ENCODE assay signal across 8 cellular contexts in genomic region chr20:53829086-53829703, GRCh38.
DNase-seq lines count a peak whose midpoint lies in the region; ATAC-seq and TF ChIP-seq lines count a peak whose summit lies in the region.

No MANE protein-coding gene starts in this region.

- no peak overlapping the region for H2AFZ ChIP-seq in H9 (ENCODE audit: low read length)

- no peak overlapping the region for H3K4ac ChIP-seq in H9 (ENCODE audit: low read depth, low read length)

- no peaks in the 10 kb centered on the region for H3K27me3 Mint-ChIP-seq in H9 (ENCODE audit: low read depth)
- H3K27me3 Mint-ChIP-seq in activated B cell treated with CpG ODN at 0.5 μM for 24 hours = no peaks in the 10 kb centered on the region

- H3K56ac ChIP-seq in H9 (ENCODE audit: insufficient read length, low read depth, low read length) = no peak overlapping the region

- H4K8ac ChIP-seq in H9 (replicated peaks; ENCODE audit: insufficient read length, low read depth, low read length) = no peak overlapping the region

- H3K23me2 ChIP-seq in H9 (ENCODE audit: insufficient read length, low read depth, low read length, poor library complexity, severe bottlenecking) = no peaks in the 10 kb centered on the region

- H3K36me3 Mint-ChIP-seq in H9 (ENCODE audit: insufficient read depth in 1 of 3, low read depth in 3 of 3) (no peaks in the 10 kb centered on the region), activated B cell treated with CpG ODN at 0.5 μM for 24 hours (ENCODE audit: low read depth) (no peaks in the 10 kb centered on the region)

- H4K91ac ChIP-seq in H9 (ENCODE audit: insufficient read length, low read depth, low read length) = no peak overlapping the region

- no peak overlapping the region for H2BK12ac ChIP-seq in H9 (ENCODE audit: insufficient read length, low read depth, low read length)

- no peak for DNase-seq in H9
- DNase-seq in activated B cell treated with CpG ODN at 0.5 μM for 24 hours = no peak
- peak; percentile 90 to 96 for DNase-seq in foreskin keratinocyte
- no peak for DNase-seq in psoas muscle
- no peak for DNase-seq in NCI-H1092 (lab: John Stamatoyannopoulos, UW)

- H3K4me3 Mint-ChIP-seq in H9 = peak overlapping the region in 1 of 2 experiments; percentile 13; a peak in 2 of 5 replicates
- peak overlapping the region; percentile 81 for H3K4me3 Mint-ChIP-seq in activated B cell treated with CpG ODN at 0.5 μM for 24 hours

- no peak overlapping the region for H2BK5ac ChIP-seq in H9 (ENCODE audit: insufficient read length, low read length)

- POLR2A ChIA-PET in activated B cell treated with CpG ODN at 0.5 μM for 24 hours (lab: Charles Lee) = interaction anchor here (0.6 to 1.4 kb wide), 6 partner anchors 17 to 114 kb away, joined by 3 to 6 read pairs (median 4); no protein-coding TSS in a partner anchor

- no peak overlapping the region for H3K9ac ChIP-seq in H9 (ENCODE audit: extremely low read depth, insufficient read length, low read length)

- H3K9me3 ChIP-seq in H9 (ENCODE audit: control insufficient read depth, low read depth, low read length) (no peaks in the 10 kb centered on the region), psoas muscle (no peaks in the 10 kb centered on the region)

- H2BK20ac ChIP-seq in H9 (ENCODE audit: low read depth, low read length, poor library complexity, severe bottlenecking) = no peak overlapping the region

- no peaks in the 10 kb centered on the region for H4K20me1 ChIP-seq in H9 (ENCODE audit: control insufficient read depth, insufficient read depth, insufficient read length)

- no peak overlapping the region for H2BK120ac ChIP-seq in H9 (ENCODE audit: low read depth, low read length, poor library complexity, severe bottlenecking)

- H3K9me3 Mint-ChIP-seq in H9 = no peaks in the 10 kb centered on the region; a peak in 1 of 5 replicates
- peaks cover 2% of the 10 kb centered on the region for H3K9me3 Mint-ChIP-seq in activated B cell treated with CpG ODN at 0.5 μM for 24 hours

- H2AK5ac ChIP-seq in H9 (ENCODE audit: insufficient read length, low read length) = no peak overlapping the region

- H3K23ac ChIP-seq in H9 (ENCODE audit: insufficient read length, low read depth, low read length) = no peak overlapping the region

- H3K4me2 ChIP-seq in H9 (ENCODE audit: insufficient read depth, insufficient read length, low read length) = peak overlapping the region; percentile 8

- no peak overlapping the region for H3K18ac ChIP-seq in H9 (ENCODE audit: insufficient read length, low read depth, low read length)

- no peak for TF ChIP-seq POLR2A in GM18505 (IDR thresholded peaks at IDR 0.05; ENCODE audit: borderline replicate concordance, extremely low read depth, insufficient read depth, insufficient read length)

- TF ChIP-seq CTCF in 22Rv1 (IDR thresholded peaks at IDR 0.05) = no peak
- TF ChIP-seq CTCF in H9 (conservative IDR thresholded peaks at IDR 0.05) = no peak
- no peak for TF ChIP-seq CTCF in activated B cell treated with CpG ODN at 0.5 μM for 24 hours (IDR thresholded peaks at IDR 0.05)
- no peak for TF ChIP-seq CTCF in foreskin keratinocyte (conservative IDR thresholded peaks at IDR 0.05)
- TF ChIP-seq CTCF in psoas muscle (IDR thresholded peaks at IDR 0.05) = no peak

- H3K27ac ChIP-seq in 22Rv1 (peak overlapping the region; percentile 66), H9 (ENCODE audit: insufficient read length, low read depth, low read length) (no peak overlapping the region), foreskin keratinocyte (peak overlapping the region; percentile 100), psoas muscle (peak overlapping the region; percentile 66)

- ATAC-seq in activated B cell treated with CpG ODN at 0.5 μM for 24 hours (ENCODE audit: low read depth) = no peak
- peak; percentile 82 for ATAC-seq in foreskin keratinocyte
- peak; percentile 76 to 88 (median 81) for ATAC-seq in psoas muscle
- no peak for ATAC-seq in GM18505 (IDR thresholded peaks at IDR 0.05; ENCODE audit: unreplicated experiment)
- no peak for ATAC-seq in GM18511 (IDR thresholded peaks at IDR 0.05; ENCODE audit: unreplicated experiment)

- H3K4me1 Mint-ChIP-seq in H9 (peaks cover 33 to 42% of the 10 kb centered on the region in 2 experiments), activated B cell treated with CpG ODN at 0.5 μM for 24 hours (peaks cover 70% of the 10 kb centered on the region)

- peak overlapping the region; percentile 61 to 76 (median 74); a peak in 6 of 7 replicates for H3K27ac Mint-ChIP-seq in H9
- H3K27ac Mint-ChIP-seq in activated B cell treated with CpG ODN at 0.5 μM for 24 hours = peak overlapping the region; percentile 96

- no peaks in the 10 kb centered on the region for H3K79me2 ChIP-seq in H9 (ENCODE audit: insufficient read depth, low read length)

- H2BK15ac ChIP-seq in H9 (ENCODE audit: low read depth, low read length) = no peak overlapping the region

- WGBS in H9 (ENCODE audit: extremely low coverage, insufficient read length, low lambda C conversion rate) = no CpG with 5 or more reads among the region's 9 CpGs
- 4 to 12% (median 6%) methylated on average over 9 of the region's 9 CpGs for WGBS in psoas muscle, 3 donors

- peak overlapping the region; percentile 46 for H3K4me3 ChIP-seq in psoas muscle

- CTCF ChIA-PET in activated B cell treated with CpG ODN at 0.5 μM for 24 hours (lab: Charles Lee) = no interaction called here

- H3K4me1 ChIP-seq in H9 (ENCODE audit: insufficient read depth, low read length) = peaks cover 8% of the 10 kb centered on the region; the same call in 1 of the 2 replicates
- peaks cover 33% of the 10 kb centered on the region for H3K4me1 ChIP-seq in foreskin keratinocyte
- peaks cover 20% of the 10 kb centered on the region for H3K4me1 ChIP-seq in psoas muscle

- intact Hi-C loops in activated B cell treated with CpG ODN at 0.5 μM for 24 hours (cut with micrococcal nuclease) (loop anchor here (2.0 to 5.0 kb wide), 3 partner anchors 18 to 172 kb away; no protein-coding TSS in a partner anchor), psoas muscle (cut with DNase I) (loop anchor here in 1 of 2 donors (5.0 kb wide), 1 partner anchor 92 kb away; no protein-coding TSS in a partner anchor)

- H3K27me3 ChIP-seq in H9 (ENCODE audit: insufficient read depth, low read length) (no peaks in the 10 kb centered on the region), foreskin keratinocyte (no peaks in the 10 kb centered on the region), psoas muscle (ENCODE audit: insufficient read depth in 3 of 3, low read length in 2 of 3) (no peaks in the 10 kb centered on the region)

- no peaks in the 10 kb centered on the region for H3K36me3 ChIP-seq in psoas muscle (ENCODE audit: insufficient read depth in 1 of 2, low read depth in 1 of 2)

- no peaks in the 10 kb centered on the region for H3K79me1 ChIP-seq in H9 (ENCODE audit: insufficient read depth, low read depth, low read length, poor library complexity, severe bottlenecking)

- no peak overlapping the region for H4K5ac ChIP-seq in H9 (ENCODE audit: insufficient read length, low read depth, low read length)

- no peak overlapping the region for H3K14ac ChIP-seq in H9 (ENCODE audit: insufficient read depth, low read length)

- H3T11ph ChIP-seq in H9 (ENCODE audit: low read length) = no peak overlapping the region

Comparison
In these comparisons a context has a peak if more than half of its experiments do, and no peak if none do; other contexts are left out.
1. DNase-seq: peak in foreskin keratinocyte (2 of 2); none in H9 (single experiment), activated B cell treated with CpG ODN at 0.5 μM for 24 hours (single experiment), psoas muscle (0 of 2) and NCI-H1092 (single experiment).
2. ATAC-seq: peak in foreskin keratinocyte (single experiment) and psoas muscle (4 of 4); none in activated B cell treated with CpG ODN at 0.5 μM for 24 hours (single experiment), GM18505 (single experiment) and GM18511 (single experiment).